Comparison of ENCODE assay signal across 1 cellular context in genomic region chr14:49581209-49581960, GRCh38.
TF ChIP-seq lines count a peak whose summit lies in the region.

No MANE protein-coding gene starts in this region.

TF ChIP-seq in HepG2, 621 proteins besides CTCF, POLR2A, EP300 and RAD21:
- no peak for TF ChIP-seq ZNF883 (CRISPR knock-in tag; IDR thresholded peaks at IDR 0.05; ENCODE audit: not compliant biosample characterization)
- TF ChIP-seq SATB2 (CRISPR knock-in tag; IDR thresholded peaks at IDR 0.05): no peak
- TF ChIP-seq POLR2G (IDR thresholded peaks at IDR 0.05; ENCODE audit: low read depth, low read length): peak; percentile 68
- TF ChIP-seq POLR2AphosphoS2 (IDR thresholded peaks at IDR 0.05; ENCODE audit: low read depth, low read length): peak; percentile 8; the same call in 1 of the 2 replicates
- TF ChIP-seq TRIM24 (CRISPR knock-in tag; IDR thresholded peaks at IDR 0.05): no peak
- no peak for TF ChIP-seq RBFOX2 (IDR thresholded peaks at IDR 0.05; ENCODE audit: low read depth, low read length)
- TF ChIP-seq RBM22 (optimal IDR thresholded peaks at IDR 0.05; ENCODE audit: low read length): peak; percentile 93
- TF ChIP-seq REPIN1 (CRISPR knock-in tag; IDR thresholded peaks at IDR 0.05; ENCODE audit: borderline replicate concordance, low read depth): 0 out of 2 replicates have a peak, but pooled peaks have one; percentile 20
TF ChIP-seq in HepG2: peak in this region for 4.
